9 cellular contexts compared by ENCODE assay signal in genomic region chr9:130034570-130034969, GRCh38. TPM values are rescaled to one million over a fixed set of nuclear protein-coding genes. Genes with fewer than 3 reads are reported as not detected.
A peak's percentile ranks its signal among the peaks of the same experiment; 100 is the strongest.
DNase-seq lines count a peak whose midpoint lies in the region; ATAC-seq, FAIRE-seq and TF ChIP-seq lines count a peak whose summit lies in the region.
"Had no signal": no experiment of that assay in that cellular context is flagged by ENCODE, and none has a peak within 500 bp of the region (broad histone marks: within the 10 kb centered on the region; RNA-seq: fewer than 3 reads in every experiment).

No MANE protein-coding gene starts in this region.

- WGBS in smooth muscle cell (ENCODE audit: low lambda C conversion rate): 5% methylated on average over 1 of the region's 1 CpG

- intact Hi-C loops in activated CD4-positive, alpha-beta T cell treated with anti-CD3 and anti-CD28 coated beads, Interleukin-2, amount 10 ng/mL, durations not matched to agents 24 days and 14 days (cut with micrococcal nuclease): no loop called here
- intact Hi-C loops in endothelial cell of umbilical vein (cut with micrococcal nuclease) (no loop called here), Calu3 (cut with micrococcal nuclease; ENCODE audit: unreplicated experiment) (no loop called here)

- dilution Hi-C loops in endothelial cell of umbilical vein (cut with MboI; ENCODE audit: extremely low pct_ligation_motif_present, low sequenced_read_pairs): no loop called here

- H3K27ac ChIP-seq in RWPE2 (ENCODE audit: poor library complexity, severe bottlenecking) (no peak overlapping the region), endothelial cell of umbilical vein (ENCODE audit: insufficient read depth, low read depth, low read length) (no peak overlapping the region), smooth muscle cell (ENCODE audit: low read depth) (peak overlapping the region; percentile 64)

- H3K9me1 ChIP-seq in endothelial cell of umbilical vein (replicated peaks; ENCODE audit: control insufficient read depth, extremely low read depth, insufficient read depth, low read length): no peaks in the 10 kb centered on the region

- H3K4me3 ChIP-seq in RWPE2 (ENCODE audit: severe bottlenecking): no peak overlapping the region
- no peak overlapping the region for H3K4me3 ChIP-seq in endothelial cell of umbilical vein (replicated peaks in 1 of 3; ENCODE audit: insufficient read depth in 1 of 3, low read depth in 1 of 3, low read length in 3 of 3)
- H3K4me3 ChIP-seq in smooth muscle cell: no peak overlapping the region

- H3K36me3 ChIP-seq in RWPE2 (ENCODE audit: low read depth) (no peaks in the 10 kb centered on the region), endothelial cell of umbilical vein (ENCODE audit: control insufficient read depth in 2 of 2, extremely low read depth in 1 of 2, insufficient read depth in 2 of 2, low read length in 2 of 2) (no peaks in the 10 kb centered on the region), smooth muscle cell (ENCODE audit: low read depth) (no peaks in the 10 kb centered on the region)

- no peak for DNase-seq in activated CD4-positive, alpha-beta T cell treated with anti-CD3 and anti-CD28 coated beads, Interleukin-2, amount 10 ng/mL, durations not matched to agents 24 days and 14 days
- DNase-seq in activated CD4-positive, alpha-beta T cell treated with anti-CD3 and anti-CD28 coated beads, Interleukin-2, amount 50 U/mL, for 1 hour: no peak
- no peak for DNase-seq in RWPE2 (ENCODE audit: low spot score)
- DNase-seq in endothelial cell of umbilical vein (ENCODE audit: low read depth, low spot score): peak; percentile 40
- DNase-seq in smooth muscle cell (lab: John Stamatoyannopoulos, UW; ENCODE audit: unreplicated experiment): no peak
- no peak for DNase-seq in Calu3
- DNase-seq: NCI-H524 treated with DMSO at 0.1 percent for 48 hours had no signal

- peaks cover 8% of the 10 kb centered on the region for H3K4me1 ChIP-seq in RWPE2 (ENCODE audit: insufficient read depth, poor library complexity, severe bottlenecking)
- peaks cover 17% of the 10 kb centered on the region for H3K4me1 ChIP-seq in endothelial cell of umbilical vein (ENCODE audit: control insufficient read depth, extremely low read depth, insufficient read depth, low read length)
- no peaks in the 10 kb centered on the region for H3K4me1 ChIP-seq in smooth muscle cell (ENCODE audit: low read depth)

- no peaks in the 10 kb centered on the region for H3K9me3 Mint-ChIP-seq in activated CD4-positive, alpha-beta T cell treated with anti-CD3 and anti-CD28 coated beads, Interleukin-2, amount 10 ng/mL, durations not matched to agents 24 days and 14 days
- H3K9me3 Mint-ChIP-seq in Calu3 (ENCODE audit: low read depth, unreplicated experiment): no peaks in the 10 kb centered on the region

- TF ChIP-seq CTCF in RWPE2 (IDR thresholded peaks at IDR 0.05; ENCODE audit: poor library complexity, severe bottlenecking) (no peak), endothelial cell of umbilical vein (IDR thresholded peaks at IDR 0.05; ENCODE audit: extremely low read depth in 1 of 2, insufficient read depth in 1 of 2, low read depth in 1 of 2, low read length in 2 of 2) (no peak), smooth muscle cell (IDR thresholded peaks at IDR 0.05; ENCODE audit: borderline replicate concordance, insufficient read depth, poor library complexity, severe bottlenecking) (no peak), Calu3 (IDR thresholded peaks at IDR 0.05; ENCODE audit: unreplicated experiment) (no peak)

- no peak overlapping the region for H3K4me2 ChIP-seq in endothelial cell of umbilical vein (ENCODE audit: insufficient read depth, low read length)
- peak overlapping the region; percentile 29 for H3K4me2 ChIP-seq in smooth muscle cell

- peaks cover 34% of the 10 kb centered on the region for H3K36me3 Mint-ChIP-seq in activated CD4-positive, alpha-beta T cell treated with anti-CD3 and anti-CD28 coated beads, Interleukin-2, amount 10 ng/mL, durations not matched to agents 24 days and 14 days (ENCODE audit: low read depth)
- H3K36me3 Mint-ChIP-seq in Calu3 (ENCODE audit: insufficient read depth, unreplicated experiment): no peaks in the 10 kb centered on the region

- H2AFZ ChIP-seq in endothelial cell of umbilical vein (ENCODE audit: low read depth, low read length) (no peak overlapping the region), smooth muscle cell (ENCODE audit: low read depth) (no peak overlapping the region)

- FAIRE-seq in endothelial cell of umbilical vein (lab: Jason Lieb, UNC): no peak

- H4K20me1 ChIP-seq in endothelial cell of umbilical vein (replicated peaks; ENCODE audit: control insufficient read depth, extremely low read depth, insufficient read depth, low read length) (peaks cover 7% of the 10 kb centered on the region), smooth muscle cell (ENCODE audit: low read depth) (peaks cover 90% of the 10 kb centered on the region)

- H3K27me3 Mint-ChIP-seq in activated CD4-positive, alpha-beta T cell treated with anti-CD3 and anti-CD28 coated beads, Interleukin-2, amount 10 ng/mL, durations not matched to agents 24 days and 14 days: no peaks in the 10 kb centered on the region
- H3K27me3 Mint-ChIP-seq in Calu3 (ENCODE audit: unreplicated experiment): no peaks in the 10 kb centered on the region

- CTCF ChIA-PET in endothelial cell of umbilical vein (lab: Charles Lee) (no interaction called here), Calu3 (lab: Charles Lee) (interaction anchor here (0.6 kb wide), 1 partner anchor 65 kb away, joined by 6 read pairs; no protein-coding TSS in a partner anchor)

- POLR2A ChIA-PET in endothelial cell of umbilical vein (lab: Charles Lee): no interaction called here

- H3K27ac Mint-ChIP-seq in activated CD4-positive, alpha-beta T cell treated with anti-CD3 and anti-CD28 coated beads, Interleukin-2, amount 10 ng/mL, durations not matched to agents 24 days and 14 days: peak overlapping the region; percentile 95
- no peak overlapping the region for H3K27ac Mint-ChIP-seq in Calu3 (ENCODE audit: unreplicated experiment)

- peak; percentile 79 for ATAC-seq in RWPE2 (ENCODE audit: low read depth)
- no peak for ATAC-seq in GM21447 (IDR thresholded peaks at IDR 0.05; ENCODE audit: unreplicated experiment)
- no peak for ATAC-seq in HG03342 (IDR thresholded peaks at IDR 0.05; ENCODE audit: unreplicated experiment)

- H3F3A ChIP-seq in smooth muscle cell (ENCODE audit: low read depth): no peaks in the 10 kb centered on the region

- no peaks in the 10 kb centered on the region for H3K27me3 ChIP-seq in RWPE2 (ENCODE audit: insufficient read depth, poor library complexity, severe bottlenecking)
- H3K27me3 ChIP-seq in endothelial cell of umbilical vein (ENCODE audit: control insufficient read depth in 2 of 2, insufficient read depth in 2 of 2, low read length in 2 of 2): no peaks in the 10 kb centered on the region
- no peaks in the 10 kb centered on the region for H3K27me3 ChIP-seq in smooth muscle cell (ENCODE audit: low read depth)

- TF ChIP-seq POLR2A in endothelial cell of umbilical vein (IDR thresholded peaks at IDR 0.05; ENCODE audit: low read depth, low read length): no peak

- BruUV-seq in endothelial cell of umbilical vein (replicated peaks; lab: Mats Ljungman, UMichigan): no TSS peak
- no TSS peak for BruUV-seq in Calu3 (replicated peaks; lab: Mats Ljungman, UMichigan)

- peaks cover 15% of the 10 kb centered on the region for H3K79me2 ChIP-seq in endothelial cell of umbilical vein (ENCODE audit: control insufficient read depth, insufficient read depth, low read length)
- H3K79me2 ChIP-seq in smooth muscle cell (ENCODE audit: low read depth): peaks cover 87% of the 10 kb centered on the region

- H3K4me3 Mint-ChIP-seq in activated CD4-positive, alpha-beta T cell treated with anti-CD3 and anti-CD28 coated beads, Interleukin-2, amount 10 ng/mL, durations not matched to agents 24 days and 14 days: peak overlapping the region; percentile 84
- no peak overlapping the region for H3K4me3 Mint-ChIP-seq in Calu3 (ENCODE audit: low read depth, unreplicated experiment)

- H3K9me3 ChIP-seq in RWPE2 (ENCODE audit: severe bottlenecking) (no peaks in the 10 kb centered on the region), endothelial cell of umbilical vein (replicated peaks; ENCODE audit: control insufficient read depth, insufficient read depth, low read length) (no peaks in the 10 kb centered on the region), smooth muscle cell (replicated peaks; ENCODE audit: low read depth) (no peaks in the 10 kb centered on the region)

- peaks cover 72% of the 10 kb centered on the region for H3K4me1 Mint-ChIP-seq in activated CD4-positive, alpha-beta T cell treated with anti-CD3 and anti-CD28 coated beads, Interleukin-2, amount 10 ng/mL, durations not matched to agents 24 days and 14 days
- H3K4me1 Mint-ChIP-seq in Calu3 (ENCODE audit: low read depth, unreplicated experiment): no peaks in the 10 kb centered on the region

- H3K9ac ChIP-seq in endothelial cell of umbilical vein (replicated peaks; ENCODE audit: extremely low read depth, insufficient read depth, low read length) (no peak overlapping the region), smooth muscle cell (ENCODE audit: low read depth) (no peak overlapping the region)

RNA-seq across cellular contexts. Expression of gene FNBP1, which starts 8.4 kb away (rescaled TPM):
- 245 TPM in 2 replicates for total RNA-seq in activated CD4-positive, alpha-beta T cell treated with anti-CD3 and anti-CD28 coated beads, Interleukin-2, amount 10 ng/mL, durations not matched to agents 24 days and 14 days
- 36.2 and 43.9 TPM in 2 replicates for total RNA-seq in endothelial cell of umbilical vein
- 7.7 and 10.9 TPM in 2 replicates for polyA plus RNA-seq in endothelial cell of umbilical vein
- 12.9 and 13.1 TPM in 2 replicates for polyA plus RNA-seq in endothelial cell of umbilical vein (2011; cell fraction: cytosol; rRNA removed)
- polyA plus RNA-seq in endothelial cell of umbilical vein (2011; cell fraction: nucleus; rRNA removed): 17.9 and 18.7 TPM in 2 replicates
- polyA plus RNA-seq in endothelial cell of umbilical vein (2012): 14.3 and 20.1 TPM in 2 replicates
- polyA minus RNA-seq in endothelial cell of umbilical vein: 17.1 and 19.3 TPM in 2 replicates
- 16.2 TPM for polyA minus RNA-seq in endothelial cell of umbilical vein (2011; cell fraction: cytosol; rRNA and poly(A)+ RNA removed)
- polyA minus RNA-seq in endothelial cell of umbilical vein (2011; cell fraction: nucleus; rRNA and poly(A)+ RNA removed): 28.4 and 34.7 TPM in 2 replicates
- 17.2 and 23.8 TPM in 2 replicates for total RNA-seq in smooth muscle cell
- 17.1 and 25.4 TPM in 2 replicates for polyA plus RNA-seq in smooth muscle cell
- total RNA-seq in Calu3 (2022): 9.6 and 9.9 TPM in 2 replicates

RNA-seq across cellular contexts. Expression of gene GPR107, which starts 19.1 kb away (rescaled TPM):
- total RNA-seq in activated CD4-positive, alpha-beta T cell treated with anti-CD3 and anti-CD28 coated beads, Interleukin-2, amount 10 ng/mL, durations not matched to agents 24 days and 14 days: 19.2 and 23.6 TPM in 2 replicates
- total RNA-seq in endothelial cell of umbilical vein (38.9 and 41.5 TPM in 2 replicates), smooth muscle cell (42.7 and 42.9 TPM in 2 replicates), Calu3 (2022) (39.9 and 43.4 TPM in 2 replicates)
- polyA plus RNA-seq in endothelial cell of umbilical vein (25.9 and 27.2 TPM in 2 replicates), smooth muscle cell (16.2 and 19.1 TPM in 2 replicates)
- polyA plus RNA-seq in endothelial cell of umbilical vein (2011; cell fraction: cytosol; rRNA removed): 23.8 and 25.4 TPM in 2 replicates
- 38.0 and 38.7 TPM in 2 replicates for polyA plus RNA-seq in endothelial cell of umbilical vein (2011; cell fraction: nucleus; rRNA removed)
- polyA plus RNA-seq in endothelial cell of umbilical vein (2012): 35.1 and 36.8 TPM in 2 replicates
- 47.9 and 53.6 TPM in 2 replicates for polyA minus RNA-seq in endothelial cell of umbilical vein
- 22.6 TPM for polyA minus RNA-seq in endothelial cell of umbilical vein (2011; cell fraction: cytosol; rRNA and poly(A)+ RNA removed)
- polyA minus RNA-seq in endothelial cell of umbilical vein (2011; cell fraction: nucleus; rRNA and poly(A)+ RNA removed): 40.5 and 45.3 TPM in 2 replicates
